In the genomic region with DNA sequence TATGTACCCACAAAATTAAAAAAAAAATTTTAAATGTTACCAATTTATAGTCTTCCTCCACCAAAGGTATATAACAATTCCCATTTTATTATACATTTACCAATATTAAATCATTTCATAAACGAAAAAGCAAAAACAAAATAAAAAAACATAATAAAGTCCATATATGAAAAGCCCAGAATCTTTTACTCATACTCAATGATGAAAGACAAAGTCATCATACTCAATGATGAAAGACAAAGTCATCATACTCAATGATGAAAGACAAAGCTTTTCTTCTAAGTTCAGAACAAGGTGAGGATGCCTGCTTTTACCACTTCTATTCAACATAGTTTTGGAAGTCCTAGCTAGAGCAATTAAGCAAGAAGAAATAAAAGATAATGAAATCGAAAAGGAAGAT, we compare ENCODE assay signal across 1 cellular context.
TF ChIP-seq lines count a peak whose summit lies in the region.

No MANE protein-coding gene starts in this region.

TF ChIP-seq in WTC11, 78 proteins besides CTCF, POLR2A, EP300 and RAD21 (continued from another document):
- TF ChIP-seq, protein P1, sequence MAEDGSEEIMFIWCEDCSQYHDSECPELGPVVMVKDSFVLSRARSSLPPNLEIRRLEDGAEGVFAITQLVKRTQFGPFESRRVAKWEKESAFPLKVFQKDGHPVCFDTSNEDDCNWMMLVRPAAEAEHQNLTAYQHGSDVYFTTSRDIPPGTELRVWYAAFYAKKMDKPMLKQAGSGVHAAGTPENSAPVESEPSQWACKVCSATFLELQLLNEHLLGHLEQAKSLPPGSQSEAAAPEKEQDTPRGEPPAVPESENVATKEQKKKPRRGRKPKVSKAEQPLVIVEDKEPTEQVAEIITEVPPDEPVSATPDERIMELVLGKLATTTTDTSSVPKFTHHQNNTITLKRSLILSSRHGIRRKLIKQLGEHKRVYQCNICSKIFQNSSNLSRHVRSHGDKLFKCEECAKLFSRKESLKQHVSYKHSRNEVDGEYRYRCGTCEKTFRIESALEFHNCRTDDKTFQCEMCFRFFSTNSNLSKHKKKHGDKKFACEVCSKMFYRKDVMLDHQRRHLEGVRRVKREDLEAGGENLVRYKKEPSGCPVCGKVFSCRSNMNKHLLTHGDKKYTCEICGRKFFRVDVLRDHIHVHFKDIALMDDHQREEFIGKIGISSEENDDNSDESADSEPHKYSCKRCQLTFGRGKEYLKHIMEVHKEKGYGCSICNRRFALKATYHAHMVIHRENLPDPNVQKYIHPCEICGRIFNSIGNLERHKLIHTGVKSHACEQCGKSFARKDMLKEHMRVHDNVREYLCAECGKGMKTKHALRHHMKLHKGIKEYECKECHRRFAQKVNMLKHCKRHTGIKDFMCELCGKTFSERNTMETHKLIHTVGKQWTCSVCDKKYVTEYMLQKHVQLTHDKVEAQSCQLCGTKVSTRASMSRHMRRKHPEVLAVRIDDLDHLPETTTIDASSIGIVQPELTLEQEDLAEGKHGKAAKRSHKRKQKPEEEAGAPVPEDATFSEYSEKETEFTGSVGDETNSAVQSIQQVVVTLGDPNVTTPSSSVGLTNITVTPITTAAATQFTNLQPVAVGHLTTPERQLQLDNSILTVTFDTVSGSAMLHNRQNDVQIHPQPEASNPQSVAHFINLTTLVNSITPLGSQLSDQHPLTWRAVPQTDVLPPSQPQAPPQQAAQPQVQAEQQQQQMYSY (CRISPR knock-in tag; IDR thresholded peaks at IDR 0.05) = no peak
- no peak for TF ChIP-seq ETV6 (CRISPR knock-in tag; IDR thresholded peaks at IDR 0.05)
- TF ChIP-seq ZNF138 (CRISPR knock-in tag; conservative IDR thresholded peaks at IDR 0.05) = no peak
- TF ChIP-seq, protein P2, sequence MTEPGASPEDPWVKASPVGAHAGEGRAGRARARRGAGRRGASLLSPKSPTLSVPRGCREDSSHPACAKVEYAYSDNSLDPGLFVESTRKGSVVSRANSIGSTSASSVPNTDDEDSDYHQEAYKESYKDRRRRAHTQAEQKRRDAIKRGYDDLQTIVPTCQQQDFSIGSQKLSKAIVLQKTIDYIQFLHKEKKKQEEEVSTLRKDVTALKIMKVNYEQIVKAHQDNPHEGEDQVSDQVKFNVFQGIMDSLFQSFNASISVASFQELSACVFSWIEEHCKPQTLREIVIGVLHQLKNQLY (CRISPR knock-in tag; IDR thresholded peaks at IDR 0.05) = no peak
- no peak for TF ChIP-seq FOXP1 (CRISPR knock-in tag; IDR thresholded peaks at IDR 0.05; ENCODE audit: borderline replicate concordance)
- TF ChIP-seq, protein P3, sequence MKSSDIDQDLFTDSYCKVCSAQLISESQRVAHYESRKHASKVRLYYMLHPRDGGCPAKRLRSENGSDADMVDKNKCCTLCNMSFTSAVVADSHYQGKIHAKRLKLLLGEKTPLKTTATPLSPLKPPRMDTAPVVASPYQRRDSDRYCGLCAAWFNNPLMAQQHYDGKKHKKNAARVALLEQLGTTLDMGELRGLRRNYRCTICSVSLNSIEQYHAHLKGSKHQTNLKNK (CRISPR knock-in tag; IDR thresholded peaks at IDR 0.05) = no peak
